ENCODE assay signal across 12 cellular contexts in the genomic region with DNA sequence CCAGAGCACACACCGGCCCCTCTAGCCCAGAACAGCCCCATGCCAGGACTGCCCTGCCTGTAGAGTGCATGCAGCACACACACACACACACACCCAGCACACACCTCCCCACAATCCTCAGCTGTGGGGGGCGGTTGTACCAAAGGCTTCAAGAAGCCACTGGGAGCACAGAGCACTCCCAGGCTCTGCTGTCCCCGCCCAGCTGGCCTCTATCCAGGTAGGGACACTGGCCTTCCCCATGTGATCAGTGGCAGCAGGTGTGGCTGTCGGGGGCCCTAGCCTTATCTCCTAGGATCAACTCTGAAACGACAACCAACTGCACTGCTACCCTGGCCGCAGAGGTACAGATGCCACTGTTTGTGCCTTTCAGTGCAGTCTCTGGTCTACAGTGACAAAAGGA. TPM values are rescaled to one million over a fixed set of nuclear protein-coding genes. Genes with fewer than 3 reads are reported as not detected.
DNase-seq lines count a peak whose midpoint lies in the region; ATAC-seq and TF ChIP-seq lines count a peak whose summit lies in the region.
"Had no signal": no experiment of that assay in that cellular context is flagged by ENCODE, and none has a peak within 500 bp of the region (broad histone marks: within the 10 kb centered on the region; RNA-seq: fewer than 3 reads in every experiment).

No MANE protein-coding gene starts in this region.

- peak overlapping the region; percentile 91 for H3K4me3 Mint-ChIP-seq in activated CD4-positive, alpha-beta T cell treated with anti-CD3 and anti-CD28 coated beads for 36 hours

- POLR2A ChIA-PET in activated CD4-positive, alpha-beta T cell treated with anti-CD3 and anti-CD28 coated beads for 36 hours (lab: Charles Lee): no interaction called here

- ATAC-seq in activated CD4-positive, alpha-beta T cell treated with anti-CD3 and anti-CD28 coated beads for 36 hours: no peak
- ATAC-seq in psoas muscle (no peak), HG02759 (IDR thresholded peaks at IDR 0.05; ENCODE audit: unreplicated experiment) (no peak)
- ATAC-seq: activated CD4-positive, CD25-positive, alpha-beta regulatory T cell treated with anti-CD3 and anti-CD28 coated beads, Interleukin-2, amount 50 U/mL, for 24 hours had no signal

- H3K36me3 Mint-ChIP-seq in activated CD4-positive, alpha-beta T cell treated with anti-CD3 and anti-CD28 coated beads for 36 hours (ENCODE audit: low read depth): peaks cover 16% of the 10 kb centered on the region

- peaks cover 81% of the 10 kb centered on the region for H3K36me3 ChIP-seq in NT2/D1 (ENCODE audit: insufficient read depth, insufficient read length, low read length)
- H3K36me3 ChIP-seq in psoas muscle (ENCODE audit: insufficient read depth in 1 of 2, low read depth in 1 of 2): peaks cover 1 to 67% of the 10 kb centered on the region in 2 donors
- peaks cover 46 to 79% (median 48%) of the 10 kb centered on the region in 3 donors for H3K36me3 ChIP-seq in esophagus squamous epithelium

- peak overlapping the region; percentile 8 for H3K9ac ChIP-seq in NT2/D1 (ENCODE audit: insufficient read length, low read depth)

- no peaks in the 10 kb centered on the region for H3K9me3 Mint-ChIP-seq in activated CD4-positive, alpha-beta T cell treated with anti-CD3 and anti-CD28 coated beads for 36 hours (ENCODE audit: low read depth)

- peaks cover 33% of the 10 kb centered on the region for H3K4me1 Mint-ChIP-seq in activated CD4-positive, alpha-beta T cell treated with anti-CD3 and anti-CD28 coated beads for 36 hours

- H3K27ac ChIP-seq in coronary artery: no peak overlapping the region
- no peak overlapping the region for H3K27ac ChIP-seq in psoas muscle
- no peak overlapping the region for H3K27ac ChIP-seq in esophagus squamous epithelium

- no peak for DNase-seq in activated CD4-positive, alpha-beta T cell treated with anti-CD3 and anti-CD28 coated beads for 36 hours
- no peak for DNase-seq in activated CD4-positive, alpha-beta T cell treated with anti-CD3 and anti-CD28 coated beads for 48 hours
- no peak for DNase-seq in NT2/D1 (ENCODE audit: low read depth, low spot score)
- DNase-seq in coronary artery (ENCODE audit: low spot score): no peak
- no peak for DNase-seq in psoas muscle
- DNase-seq in esophagus squamous epithelium (lab: John Stamatoyannopoulos, UW): no peak
- DNase-seq in activated effector memory CD4-positive, alpha-beta T cell treated with anti-CD3 and anti-CD28 coated beads, Interleukin-2, amount 50 U/mL, for 16 hours: no peak
- DNase-seq: hypothalamus, NCI-H2227 treated with DMSO at 0.1 percent for 48 hours had no signal

- H3K4me3 ChIP-seq in NT2/D1 (ENCODE audit: insufficient read length, low read depth): no peak overlapping the region
- H3K4me3 ChIP-seq in coronary artery: peak overlapping the region; percentile 93
- peak overlapping the region; percentile 93 for H3K4me3 ChIP-seq in psoas muscle
- H3K4me3 ChIP-seq in esophagus squamous epithelium: no peak overlapping the region

- WGBS in psoas muscle, 3 donors: 53 to 64% (median 59%) methylated on average over 5 to 6 of the region's 6 CpGs
- WGBS in esophagus squamous epithelium, 2 donors: 60 to 81% methylated on average over 3 of the region's 6 CpGs

- no peaks in the 10 kb centered on the region for H3K9me3 ChIP-seq in NT2/D1 (ENCODE audit: insufficient read depth, low read length)
- no peaks in the 10 kb centered on the region for H3K9me3 ChIP-seq in psoas muscle
- H3K9me3 ChIP-seq in esophagus squamous epithelium: no peaks in the 10 kb centered on the region

- CTCF ChIA-PET in activated CD4-positive, alpha-beta T cell treated with anti-CD3 and anti-CD28 coated beads for 36 hours (lab: Charles Lee): no interaction called here

- H3K4me1 ChIP-seq in NT2/D1 (ENCODE audit: insufficient read depth, insufficient read length) (peaks cover 17% of the 10 kb centered on the region), psoas muscle (peaks cover 43% of the 10 kb centered on the region), esophagus squamous epithelium (peaks cover 41 to 61% (median 43%) of the 10 kb centered on the region in 3 donors)

- intact Hi-C loops in activated CD4-positive, alpha-beta T cell treated with anti-CD3 and anti-CD28 coated beads for 36 hours (cut with DNase I, micrococcal nuclease): loop anchor here in 1 of 2 experiments (5.0 kb wide), 1 partner anchor 36 kb away; a partner anchor contains a TSS
- intact Hi-C loops in psoas muscle (cut with DNase I) (loop anchor here in 1 of 2 donors (5.0 kb wide), 1 partner anchor 41 kb away; a partner anchor contains a TSS), esophagus squamous epithelium (cut with DNase I) (loop anchor here (10.0 kb wide), 1 partner anchor 48 kb away; a partner anchor contains a TSS)

- TF ChIP-seq POLR2A in esophagus squamous epithelium (IDR thresholded peaks at IDR 0.05): no peak

- H3K27ac Mint-ChIP-seq in activated CD4-positive, alpha-beta T cell treated with anti-CD3 and anti-CD28 coated beads for 36 hours: peak overlapping the region; percentile 42

- no peaks in the 10 kb centered on the region for H3K27me3 Mint-ChIP-seq in activated CD4-positive, alpha-beta T cell treated with anti-CD3 and anti-CD28 coated beads for 36 hours

- no peaks in the 10 kb centered on the region for H3K27me3 ChIP-seq in NT2/D1 (ENCODE audit: insufficient read depth, insufficient read length)
- no peaks in the 10 kb centered on the region for H3K27me3 ChIP-seq in psoas muscle (ENCODE audit: insufficient read depth in 3 of 3, low read length in 2 of 3)
- H3K27me3 ChIP-seq in esophagus squamous epithelium: no peaks in the 10 kb centered on the region

- TF ChIP-seq CTCF in coronary artery (IDR thresholded peaks at IDR 0.05) (no peak), psoas muscle (IDR thresholded peaks at IDR 0.05) (no peak), esophagus squamous epithelium (IDR thresholded peaks at IDR 0.05) (no peak)

RNA-seq across cellular contexts. Expression of a gene that starts 2.0 kb away (rescaled TPM):
- total RNA-seq in activated CD4-positive, alpha-beta T cell treated with anti-CD3 and anti-CD28 coated beads for 36 hours: 10 to 100 TPM; 30.8 to 38.4 TPM
- total RNA-seq in psoas muscle: 10 to 100 TPM; 20.5 to 32.1 (median 24.3) TPM
- polyA plus RNA-seq in psoas muscle: 10 to 100 TPM; 13.0 to 22.6 (median 21.6) TPM
- total RNA-seq in esophagus squamous epithelium: 10 to 100 TPM; 14.0 to 34.1 (median 25.1) TPM

RNA-seq across cellular contexts. Expression of a gene that starts 2.1 kb away (rescaled TPM):
- 10 to 100 TPM; 53.6 to 58.6 TPM for total RNA-seq in activated CD4-positive, alpha-beta T cell treated with anti-CD3 and anti-CD28 coated beads for 36 hours
- total RNA-seq in psoas muscle (10 to 100 TPM; 51.5 to 65.4 (median 54.4) TPM), esophagus squamous epithelium (100 to 1,000 TPM in 2 of 4 donors, 10 to 100 TPM in 2; 67.1 to 124 (median 96.7) TPM)
- 100 to 1,000 TPM; 101 to 176 (median 142) TPM for polyA plus RNA-seq in psoas muscle

RNA-seq across cellular contexts. Expression of a gene that starts 14.2 kb away (rescaled TPM):
- 1 to 10 TPM; 5.6 to 5.8 TPM for total RNA-seq in activated CD4-positive, alpha-beta T cell treated with anti-CD3 and anti-CD28 coated beads for 36 hours
- total RNA-seq in psoas muscle (10 to 100 TPM in 2 of 4 donors, 1 to 10 TPM in 2; 8.0 to 11.3 (median 9.8) TPM), esophagus squamous epithelium (10 to 100 TPM; 13.0 to 34.2 (median 15.8) TPM)
- 10 to 100 TPM in 1 of 3 donors, 1 to 10 TPM in 2; 3.6 to 11.1 (median 6.7) TPM for polyA plus RNA-seq in psoas muscle

RNA-seq across cellular contexts. Expression of a gene that starts 14.5 kb away (rescaled TPM):
- total RNA-seq in activated CD4-positive, alpha-beta T cell treated with anti-CD3 and anti-CD28 coated beads for 36 hours: not detected
- total RNA-seq in psoas muscle (not detected), esophagus squamous epithelium (not detected)
- polyA plus RNA-seq in psoas muscle: not detected
- total RNA-seq: LHCN-M2 had no signal

RNA-seq across cellular contexts. Expression of a gene that starts 16.5 kb away (rescaled TPM):
- total RNA-seq in activated CD4-positive, alpha-beta T cell treated with anti-CD3 and anti-CD28 coated beads for 36 hours: not detected
- not detected for total RNA-seq in psoas muscle
- polyA plus RNA-seq in psoas muscle: not detected
- total RNA-seq in esophagus squamous epithelium: 1 to 10 TPM in 1 of 4 donors, under 1 TPM in 2, not detected in 1; 0.82 to 3.7 (median 0.95) TPM
- total RNA-seq: LHCN-M2 had no signal

Comparison
In these comparisons a context has a peak if more than half of its experiments do, and no peak if none do; other contexts are left out.
1. H3K4me3 ChIP-seq: peak in coronary artery (single experiment) and psoas muscle (single experiment); none in NT2/D1 (single experiment) and esophagus squamous epithelium (0 of 4).